ENCODE assay signal across 12 cellular contexts in genomic region chr17:45296833-45297124, GRCh38. TPM values are rescaled to one million over a fixed set of nuclear protein-coding genes. Genes with fewer than 3 reads are reported as not detected.
DNase-seq lines count a peak whose midpoint lies in the region; ATAC-seq and TF ChIP-seq lines count a peak whose summit lies in the region.
"Had no signal": no experiment of that assay in that cellular context is flagged by ENCODE, and none has a peak within 500 bp of the region (broad histone marks: within the 10 kb centered on the region; RNA-seq: fewer than 3 reads in every experiment).

No MANE protein-coding gene starts in this region.

- ATAC-seq in SK-N-SH treated with all-trans-retinoic acid at 6 μM for 48 hours: no peak

- peaks cover 86% of the 10 kb centered on the region for H3K4me1 Mint-ChIP-seq in activated naive CD4-positive, alpha-beta T cell treated with anti-CD3 and anti-CD28 coated beads, Interleukin-2, amount 50 U/mL, for 24 hours
- H3K4me1 Mint-ChIP-seq in immature natural killer cell: peaks cover 77 to 86% of the 10 kb centered on the region in 2 donors

- H3K36me3 ChIP-seq in stomach smooth muscle (ENCODE audit: control insufficient read depth in 2 of 2, insufficient read depth in 2 of 2, low read length in 2 of 2): peaks cover 0 to 3% of the 10 kb centered on the region in 2 donors
- H3K36me3 ChIP-seq in testis (ENCODE audit: low read depth, missing control alignments): no peaks in the 10 kb centered on the region

- no peaks in the 10 kb centered on the region for H3K27me3 Mint-ChIP-seq in activated naive CD4-positive, alpha-beta T cell treated with anti-CD3 and anti-CD28 coated beads, Interleukin-2, amount 50 U/mL, for 24 hours
- H3K27me3 Mint-ChIP-seq in immature natural killer cell (ENCODE audit: low read depth in 3 of 3): peaks cover 0 to 3% (median under 1%) of the 10 kb centered on the region in 3 donors

- H3K27me3 ChIP-seq in stomach smooth muscle (ENCODE audit: control insufficient read depth in 1 of 2, insufficient read depth in 2 of 2, low read length in 2 of 2) (no peaks in the 10 kb centered on the region), testis (no peaks in the 10 kb centered on the region)

- H3K4me3 Mint-ChIP-seq in activated naive CD4-positive, alpha-beta T cell treated with anti-CD3 and anti-CD28 coated beads, Interleukin-2, amount 50 U/mL, for 24 hours: no peak overlapping the region
- peak overlapping the region in 3 of 5 donors; percentile 31 to 61 (median 40) for H3K4me3 Mint-ChIP-seq in immature natural killer cell

- intact Hi-C loops in testis (cut with DNase I; ENCODE audit: low total_unique reads): no loop called here

- H3K9me3 Mint-ChIP-seq in activated naive CD4-positive, alpha-beta T cell treated with anti-CD3 and anti-CD28 coated beads, Interleukin-2, amount 50 U/mL, for 24 hours: no peaks in the 10 kb centered on the region
- no peaks in the 10 kb centered on the region for H3K9me3 Mint-ChIP-seq in immature natural killer cell

- peak overlapping the region; percentile 80 for H3K27ac Mint-ChIP-seq in activated naive CD4-positive, alpha-beta T cell treated with anti-CD3 and anti-CD28 coated beads, Interleukin-2, amount 50 U/mL, for 24 hours
- peak overlapping the region in 5 of 6 donors; percentile 41 to 85 (median 53) for H3K27ac Mint-ChIP-seq in immature natural killer cell

- H3K4me3 ChIP-seq in stomach smooth muscle (ENCODE audit: low read length in 2 of 2) (peak overlapping the region in 1 of 2 donors; percentile 29), testis (no peak overlapping the region)
- H3K4me3 ChIP-seq: SK-N-MC had no signal

- H3K9me3 ChIP-seq in stomach smooth muscle (ENCODE audit: control insufficient read depth in 2 of 2, low read length in 2 of 2): no peaks in the 10 kb centered on the region
- H3K9me3 ChIP-seq in testis: no peaks in the 10 kb centered on the region

- peak overlapping the region; percentile 47 to 54 for H3K9ac ChIP-seq in stomach smooth muscle (ENCODE audit: low read length in 2 of 2)

- 34 to 67% methylated on average over 1 of the region's 1 CpG for WGBS in testis, 2 donors

- H3K27ac ChIP-seq in stomach smooth muscle (ENCODE audit: low read length) (peak overlapping the region; percentile 96), testis (no peak overlapping the region)
- H3K27ac ChIP-seq: SK-N-MC had no signal

- peaks cover 1% of the 10 kb centered on the region for H3K36me3 Mint-ChIP-seq in activated naive CD4-positive, alpha-beta T cell treated with anti-CD3 and anti-CD28 coated beads, Interleukin-2, amount 50 U/mL, for 24 hours
- H3K36me3 Mint-ChIP-seq in immature natural killer cell: no peaks in the 10 kb centered on the region

- no peak for DNase-seq in activated naive CD4-positive, alpha-beta T cell treated with anti-CD3 and anti-CD28 coated beads, Interleukin-2, amount 50 U/mL, for 16 hours
- DNase-seq in immature natural killer cell: no peak
- no peak for DNase-seq in Ammon's horn (ENCODE audit: low spot score)
- DNase-seq in testis: no peak
- DNase-seq in A172 (ENCODE audit: low spot score): no peak
- DNase-seq: KBM-7 had no signal

- TF ChIP-seq POLR2A in testis (IDR thresholded peaks at IDR 0.05): no peak

- TF ChIP-seq CTCF in testis (IDR thresholded peaks at IDR 0.05): no peak

- peaks cover 79% of the 10 kb centered on the region for H3K4me1 ChIP-seq in stomach smooth muscle (ENCODE audit: control insufficient read depth, insufficient read depth, low read length)
- peaks cover 35% of the 10 kb centered on the region for H3K4me1 ChIP-seq in testis

TF ChIP-seq in SK-N-SH treated with all-trans-retinoic acid at 6 μM for 48 hours, 23 proteins besides CTCF, POLR2A, EP300 and RAD21:
- TF ChIP-seq ISL1 (CRISPR knock-in tag; IDR thresholded peaks at IDR 0.05): 0 out of 2 replicates have a peak, but pooled peaks have one; percentile 6
- no peak for TF ChIP-seq CSDC2 (CRISPR knock-in tag; IDR thresholded peaks at IDR 0.05)

RNA-seq across cellular contexts. Expression of gene MAP3K14, which starts 20.0 kb away (rescaled TPM):
- polyA plus RNA-seq in immature natural killer cell (1 to 10 TPM; 1.0 to 3.4 (median 3.0) TPM), testis (ENCODE audit: insufficient read depth, low read depth, low replicate concordance) (24.9 TPM)
- total RNA-seq in testis: 10 to 100 TPM; 12.4 to 14.6 TPM
- total RNA-seq in A172 (2014; rRNA removed; shearing (Covaris generic)): 24.8 and 35.5 TPM in 2 replicates

RNA-seq across cellular contexts. Expression of gene SPATA32, which starts 34.9 kb away (rescaled TPM):
- under 1 TPM in 1 of 3 donors, not detected in 2; 0.16 TPM for polyA plus RNA-seq in immature natural killer cell
- total RNA-seq in testis: 10 to 100 TPM; 15.5 to 47.4 TPM
- polyA plus RNA-seq in testis (ENCODE audit: insufficient read depth, low read depth, low replicate concordance): 72.0 TPM
- not detected in 2 replicates for total RNA-seq in A172 (2014; rRNA removed; shearing (Covaris generic))
- total RNA-seq: dermis microvascular lymphatic vessel endothelial cell had no signal
- polyA plus RNA-seq: BJ had no signal

Comparison
In these comparisons a context has a peak if more than half of its experiments do, and no peak if none do; other contexts are left out.
1. RNA of gene SPATA32, which starts 34.9 kb away (total RNA-seq): 15.5 to 47.4 TPM in testis; not detected in A172; every median in the first group is over 10 times any median in the second.